Comparison of ENCODE assay signal across 11 cellular contexts in the genomic region with DNA sequence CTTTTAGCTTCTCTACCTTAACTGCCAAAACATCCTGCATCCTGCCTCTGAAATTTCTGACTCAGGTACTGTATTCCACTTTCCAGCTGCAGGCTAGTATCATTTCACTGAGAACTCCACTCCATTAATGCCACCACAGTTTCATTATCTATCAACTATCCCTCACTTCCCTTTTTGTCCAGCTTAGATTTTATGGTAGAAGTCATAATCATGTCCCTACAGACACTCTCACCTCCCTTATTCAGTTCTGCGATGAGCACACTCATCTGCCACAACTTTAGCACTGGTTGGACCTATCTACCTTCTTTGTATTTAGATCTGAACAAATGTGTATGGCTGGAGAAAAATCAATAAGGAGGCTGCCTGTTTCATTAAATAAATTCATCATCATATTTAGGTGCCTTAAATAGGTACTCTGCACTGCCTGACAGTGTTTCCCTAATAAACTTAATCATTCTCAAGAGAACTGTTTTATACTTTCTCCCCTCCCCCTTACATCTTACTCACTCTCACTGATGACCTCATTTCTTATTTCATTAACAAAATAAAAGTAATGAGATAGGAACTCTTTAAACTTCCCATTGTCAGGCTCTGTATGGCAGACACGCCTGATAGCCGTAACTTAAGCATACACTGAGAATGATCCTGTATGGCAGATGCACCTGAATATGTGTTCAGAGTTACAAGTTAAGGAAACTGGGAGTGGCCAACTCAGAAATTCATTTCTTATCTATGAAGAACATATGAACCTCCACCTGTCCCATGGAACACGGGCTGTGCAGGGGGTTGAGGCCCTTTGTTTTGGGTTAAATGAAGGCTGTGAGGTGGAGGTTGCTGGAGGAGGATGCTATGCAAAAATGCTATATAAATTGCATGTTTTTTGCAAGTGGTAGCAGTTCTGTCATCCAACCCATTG.
DNase-seq lines count a peak whose midpoint lies in the region; ATAC-seq, FAIRE-seq and TF ChIP-seq lines count a peak whose summit lies in the region.
"Had no signal": no experiment of that assay in that cellular context is flagged by ENCODE, and none has a peak within 500 bp of the region (broad histone marks: within the 10 kb centered on the region; RNA-seq: fewer than 3 reads in every experiment).

No MANE protein-coding gene starts in this region.

- no peak overlapping the region for H3K4me3 Mint-ChIP-seq in endodermal cell
- H3K4me3 Mint-ChIP-seq in H9: no peak overlapping the region

- no peak overlapping the region for H3K4me3 ChIP-seq in endodermal cell (ENCODE audit: low read length)
- H3K4me3 ChIP-seq: SJCRH30 had no signal

- no peak overlapping the region for H2BK12ac ChIP-seq in H9 (ENCODE audit: insufficient read length, low read depth, low read length)

- no peaks in the 10 kb centered on the region for H3K79me1 ChIP-seq in H9 (ENCODE audit: insufficient read depth, low read depth, low read length, poor library complexity, severe bottlenecking)

- no peak overlapping the region for H2BK15ac ChIP-seq in H9 (ENCODE audit: low read depth, low read length)

- H4K91ac ChIP-seq in H9 (ENCODE audit: insufficient read length, low read depth, low read length): no peak overlapping the region

- no peak overlapping the region for H3K56ac ChIP-seq in H9 (ENCODE audit: insufficient read length, low read depth, low read length)

- no peak overlapping the region for H2BK5ac ChIP-seq in H9 (ENCODE audit: insufficient read length, low read length)

- H3K27me3 ChIP-seq in endodermal cell (ENCODE audit: control insufficient read depth, insufficient read depth, low read length, poor library complexity, severe bottlenecking) (no peaks in the 10 kb centered on the region), H9 (ENCODE audit: insufficient read depth, low read length) (no peaks in the 10 kb centered on the region)
- H3K27me3 ChIP-seq: SJCRH30 had no signal

- no peak for TF ChIP-seq CTCF in endodermal cell (conservative IDR thresholded peaks at IDR 0.05)
- TF ChIP-seq CTCF in H9 (conservative IDR thresholded peaks at IDR 0.05): no peak

- H3K18ac ChIP-seq in H9 (ENCODE audit: insufficient read length, low read depth, low read length): no peak overlapping the region

- H3K9ac ChIP-seq in endodermal cell (ENCODE audit: extremely low read depth, low read length, poor library complexity, severe bottlenecking) (no peak overlapping the region), H9 (ENCODE audit: extremely low read depth, insufficient read length, low read length) (no peak overlapping the region)

- no peak overlapping the region for H4K8ac ChIP-seq in H9 (replicated peaks; ENCODE audit: insufficient read length, low read depth, low read length)

- no peak for FAIRE-seq in urothelium cell line (lab: Jason Lieb, UNC)
- FAIRE-seq: endothelial cell of umbilical vein had no signal

- H3K79me2 ChIP-seq in H9 (ENCODE audit: insufficient read depth, low read length): no peaks in the 10 kb centered on the region

- ATAC-seq in GM18858 (IDR thresholded peaks at IDR 0.05; ENCODE audit: unreplicated experiment) (peak; percentile 82), GM21723 (IDR thresholded peaks at IDR 0.05; ENCODE audit: unreplicated experiment) (peak; percentile 54), HG03439 (IDR thresholded peaks at IDR 0.05; ENCODE audit: unreplicated experiment) (peak; percentile 67)

- no peak overlapping the region for H2AFZ ChIP-seq in H9 (ENCODE audit: low read length)

- no peak overlapping the region for H3K4me2 ChIP-seq in H9 (ENCODE audit: insufficient read depth, insufficient read length, low read length)

- no peak overlapping the region for H3K14ac ChIP-seq in H9 (ENCODE audit: insufficient read depth, low read length)

- H3K4me1 ChIP-seq in endodermal cell (ENCODE audit: control insufficient read depth, insufficient read depth, low read length) (no peaks in the 10 kb centered on the region), H9 (ENCODE audit: insufficient read depth, low read length) (peaks cover 3% of the 10 kb centered on the region; the same call in 1 of the 2 replicates)

- H3K36me3 Mint-ChIP-seq in endodermal cell (ENCODE audit: low read depth) (peaks cover 3% of the 10 kb centered on the region), H9 (ENCODE audit: insufficient read depth in 1 of 3, low read depth in 3 of 3) (peaks cover 0 to 2% (median 0%) of the 10 kb centered on the region in 3 experiments; a peak in 2 of 7 replicates)

- H3K9me3 Mint-ChIP-seq in endodermal cell: peaks cover 15% of the 10 kb centered on the region
- H3K9me3 Mint-ChIP-seq in H9: peaks cover 0 to 6% of the 10 kb centered on the region in 2 experiments; a peak in 4 of 5 replicates

- H3K27ac Mint-ChIP-seq in endodermal cell: no peak overlapping the region
- no peak overlapping the region for H3K27ac Mint-ChIP-seq in H9

- no peaks in the 10 kb centered on the region for H3K36me3 ChIP-seq in endodermal cell (ENCODE audit: control insufficient read depth, insufficient read depth, low read length)
- H3K36me3 ChIP-seq: SJCRH30 had no signal

- no peak overlapping the region for H2BK20ac ChIP-seq in H9 (ENCODE audit: low read depth, low read length, poor library complexity, severe bottlenecking)

- H3K4me1 Mint-ChIP-seq in endodermal cell: peaks cover 11% of the 10 kb centered on the region
- peaks cover 10% of the 10 kb centered on the region in 2 experiments for H3K4me1 Mint-ChIP-seq in H9

- H3K4ac ChIP-seq in H9 (ENCODE audit: low read depth, low read length): no peak overlapping the region

- H3K27me3 Mint-ChIP-seq in endodermal cell (ENCODE audit: insufficient read depth): no peaks in the 10 kb centered on the region
- no peaks in the 10 kb centered on the region for H3K27me3 Mint-ChIP-seq in H9 (ENCODE audit: low read depth)

- H3K23ac ChIP-seq in H9 (ENCODE audit: insufficient read length, low read depth, low read length): no peak overlapping the region

- DNase-seq in germinal center (ENCODE audit: low spot score) (peak; percentile 33), endodermal cell (no peak), H9 (no peak), urothelium cell line (ENCODE audit: low spot score) (no peak)
- no peak for DNase-seq in activated CD4-positive, alpha-beta T cell treated with anti-CD3 and anti-CD28 coated beads, Interleukin-2, amount 50 U/mL, for 1 hour
- DNase-seq: EL, SJCRH30 had no signal

- H3T11ph ChIP-seq in H9 (ENCODE audit: low read length): no peak overlapping the region

- no peak overlapping the region for H4K5ac ChIP-seq in H9 (ENCODE audit: insufficient read length, low read depth, low read length)

- no peak overlapping the region for H2AK5ac ChIP-seq in H9 (ENCODE audit: insufficient read length, low read length)

- H4K20me1 ChIP-seq in H9 (ENCODE audit: control insufficient read depth, insufficient read depth, insufficient read length): no peaks in the 10 kb centered on the region

- H2BK120ac ChIP-seq in H9 (ENCODE audit: low read depth, low read length, poor library complexity, severe bottlenecking): no peak overlapping the region

- 83 to 84% methylated on average over 2 to 4 of the region's 4 CpGs for WGBS in endodermal cell (ENCODE audit: insufficient coverage in 1 of 2, insufficient read length in 1 of 2), 2 experiments
- no CpG with 5 or more reads among the region's 4 CpGs for WGBS in H9 (ENCODE audit: extremely low coverage, insufficient read length, low lambda C conversion rate)

- peaks cover 19% of the 10 kb centered on the region for H3K9me3 ChIP-seq in endodermal cell (ENCODE audit: control insufficient read depth, low read length)
- H3K9me3 ChIP-seq in H9 (ENCODE audit: control insufficient read depth, low read depth, low read length): no peaks in the 10 kb centered on the region

- H3K27ac ChIP-seq in endodermal cell (ENCODE audit: low read depth, low read length) (no peak overlapping the region), H9 (ENCODE audit: insufficient read length, low read depth, low read length) (no peak overlapping the region)
- H3K27ac ChIP-seq: SJCRH30 had no signal

- no peaks in the 10 kb centered on the region for H3K23me2 ChIP-seq in H9 (ENCODE audit: insufficient read length, low read depth, low read length, poor library complexity, severe bottlenecking)
